In the genomic region with DNA sequence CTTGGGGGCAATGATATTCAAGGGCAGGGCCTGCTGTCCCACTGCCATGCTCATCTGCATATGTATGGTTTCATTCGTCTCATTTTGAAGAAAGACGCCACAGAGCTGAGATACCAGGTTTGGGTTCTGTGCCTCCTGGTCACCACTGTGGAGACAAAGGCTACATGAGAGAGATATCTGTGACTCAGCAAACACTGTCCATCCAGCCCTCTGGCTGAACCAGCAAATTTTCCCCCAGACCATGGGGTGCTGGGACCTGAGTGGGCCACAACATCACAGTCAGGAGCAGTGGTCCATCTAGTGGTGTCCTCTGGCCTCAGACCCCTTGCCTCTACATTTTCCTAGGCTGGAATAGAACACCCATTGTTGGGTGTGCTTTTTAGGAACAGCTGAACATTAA, we compare ENCODE assay signal across 34 cellular contexts. TPM values are rescaled to one million over a fixed set of nuclear protein-coding genes. Genes with fewer than 3 reads are reported as not detected.
"Had no signal": no experiment of that assay in that cellular context is flagged by ENCODE, and none has a peak within 500 bp of the region (broad histone marks: within the 10 kb centered on the region; RNA-seq: fewer than 3 reads in every experiment).

A gene with protein sequence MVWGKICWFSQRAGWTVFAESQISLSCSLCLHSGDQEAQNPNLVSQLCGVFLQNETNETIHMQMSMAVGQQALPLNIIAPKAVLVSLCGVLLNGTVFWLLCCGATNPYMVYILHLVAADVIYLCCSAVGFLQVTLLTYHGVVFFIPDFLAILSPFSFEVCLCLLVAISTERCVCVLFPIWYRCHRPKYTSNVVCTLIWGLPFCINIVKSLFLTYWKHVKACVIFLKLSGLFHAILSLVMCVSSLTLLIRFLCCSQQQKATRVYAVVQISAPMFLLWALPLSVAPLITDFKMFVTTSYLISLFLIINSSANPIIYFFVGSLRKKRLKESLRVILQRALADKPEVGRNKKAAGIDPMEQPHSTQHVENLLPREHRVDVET (minus strand): TSS at position 297 of the 400 bp plus-strand sequence. CDS start 54 bp downstream, at position 243.

- DNase-seq: activated B cell treated with CpG ODN at 0.5 μM for 24 hours; activated CD4-positive, alpha-beta T cell treated with anti-CD3 and anti-CD28 coated beads for 48 hours; activated CD4-positive, alpha-beta T cell treated with anti-CD3 and anti-CD28 coated beads, Interleukin-2, amount 50 U/mL, for 1 hour; activated CD4-positive, alpha-beta T cell treated with anti-CD3 and anti-CD28 coated beads, Interleukin-2, amount 50 U/mL, for 48 hours; activated CD8-positive, alpha-beta memory T cell treated with anti-CD3 and anti-CD28 coated beads for 24 hours; activated CD8-positive, alpha-beta T cell treated with anti-CD3 and anti-CD28 coated beads for 36 hours; activated effector memory CD4-positive, alpha-beta T cell treated with Interleukin-2 at 50 U/mL for 16 hours; activated gamma-delta T cell treated with Interleukin-2 at 50 U/mL for 16 hours; activated naive CD4-positive, alpha-beta T cell treated with anti-CD3 and anti-CD28 coated beads, Interleukin-2, amount 50 U/mL, for 16 hours; activated naive CD4-positive, alpha-beta T cell treated with Interleukin-2 at 50 U/mL for 16 hours; activated T-cell treated with anti-CD3 and anti-CD28 coated beads, Interleukin-2, amount 50 U/mL, for 4 hours; amniotic stem cell; anterior cingulate cortex; brain microvascular endothelial cell; dorsolateral prefrontal cortex; effector memory CD4-positive, alpha-beta T cell; endodermal cell; foreskin keratinocyte; gastrocnemius medialis; glutamatergic neuron; heart left ventricle; T-helper 2 cell had no signal

- H3K36me3 ChIP-seq: brain microvascular endothelial cell, gastrocnemius medialis, heart left ventricle had no signal

- H3K4me3 ChIP-seq: coronary artery, dorsolateral prefrontal cortex, gastrocnemius medialis, heart left ventricle had no signal

- H3K27ac ChIP-seq: brain microvascular endothelial cell, coronary artery, dorsolateral prefrontal cortex, foreskin keratinocyte, gastrocnemius medialis, heart left ventricle, VCaP had no signal

- H3K9me3 ChIP-seq: gastrocnemius medialis, heart left ventricle had no signal

- H3K4me1 ChIP-seq: foreskin keratinocyte, gastrocnemius medialis, heart left ventricle had no signal

- FAIRE-seq: astrocyte, TTC549 had no signal

- ATAC-seq: activated CD4-positive, CD25-positive, alpha-beta regulatory T cell treated with anti-CD3 and anti-CD28 coated beads, Interleukin-2, amount 50 U/mL, for 24 hours; activated CD8-positive, alpha-beta T cell treated with anti-CD3 and anti-CD28 coated beads for 36 hours; activated T-cell treated with anti-CD3 and anti-CD28 coated beads, Interleukin-2, amount 50 U/mL, for 4 hours; activated T-helper 17 cell treated with anti-CD3 and anti-CD28 coated beads, Interleukin-2, amount 50 U/mL, for 72 hours; esophagus mucosa; foreskin keratinocyte; gastrocnemius medialis; heart left ventricle had no signal

- H3K27me3 ChIP-seq: brain microvascular endothelial cell, gastrocnemius medialis had no signal

RNA-seq across cellular contexts. Expression of the gene that starts here (rescaled TPM):
- total RNA-seq: activated B cell treated with CpG ODN at 0.5 μM for 24 hours; activated CD8-positive, alpha-beta T cell treated with anti-CD3 and anti-CD28 coated beads for 36 hours; activated T-cell treated with anti-CD3 and anti-CD28 coated beads, Interleukin-2, amount 50 U/mL, for 4 hours; activated T-helper 17 cell treated with anti-CD3 and anti-CD28 coated beads, Interleukin-2, amount 50 U/mL, for 72 hours; astrocyte; bronchial epithelial cell; cardiac septum; cerebellum; dorsolateral prefrontal cortex; endodermal cell; epithelial cell of proximal tubule; esophagus mucosa; foreskin keratinocyte; gastrocnemius medialis; heart left ventricle; T-helper 1 cell treated with Interleukin-12 subunit alpha and Interleukin-12 subunit beta and Interleukin-4 antibody, amounts not matched to agents 30 ng/mL and 1 ng/mL, for 36 hours had no signal
- polyA plus RNA-seq: foreskin keratinocyte, heart left ventricle had no signal
